Comparison of ENCODE assay signal across 8 cellular contexts in the genomic region with DNA sequence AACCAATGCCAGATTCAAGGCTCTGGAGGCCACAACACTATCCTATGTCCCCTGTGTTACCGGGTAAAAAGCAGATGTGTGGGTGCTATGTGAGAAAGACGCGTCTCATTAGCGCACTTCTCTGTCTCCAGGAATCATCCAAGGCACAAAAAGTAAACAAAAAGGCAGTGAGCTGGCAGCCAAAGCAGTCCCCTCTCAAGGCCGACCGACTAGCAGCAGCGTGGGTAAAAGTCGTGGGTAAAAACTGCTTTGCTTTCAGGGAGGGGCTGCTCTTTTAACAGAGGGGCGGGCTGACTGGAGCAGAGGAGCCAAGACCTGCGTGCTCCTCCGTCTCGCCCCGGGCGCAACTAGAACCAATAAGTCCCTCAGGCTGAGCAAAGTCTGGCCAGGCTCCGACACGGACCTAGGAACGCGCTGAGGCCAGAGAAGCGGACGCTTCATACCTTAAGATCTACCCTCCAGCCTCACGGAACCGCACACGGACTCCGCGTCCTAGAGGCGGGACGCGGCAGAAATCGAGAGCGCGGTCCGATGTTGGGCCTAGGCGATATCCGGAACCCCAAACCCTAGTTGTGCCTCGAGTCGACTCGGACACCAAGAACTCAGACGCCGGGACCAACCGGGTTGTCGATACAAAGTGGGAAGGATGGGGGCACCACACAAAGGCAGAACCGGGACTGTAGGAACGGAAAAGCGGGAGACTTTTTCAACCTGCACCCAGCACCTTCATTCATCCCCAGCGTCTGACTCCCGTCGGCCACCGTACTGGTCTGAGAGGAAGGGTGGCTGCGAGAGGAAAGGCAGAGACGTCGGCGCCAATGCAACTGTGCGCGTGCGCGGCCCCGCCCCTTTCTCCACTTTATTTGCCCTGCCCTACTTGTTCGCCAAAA. TPM values are rescaled to one million over a fixed set of nuclear protein-coding genes. Genes with fewer than 3 reads are reported as not detected.
DNase-seq lines count a peak whose midpoint lies in the region; ATAC-seq and TF ChIP-seq lines count a peak whose summit lies in the region.

Gene INTS2 (minus strand): TSS at position 772 of the 890 bp plus-strand sequence. CDS start 1,338 bp downstream, outside the sequence.

- H3K36me3 ChIP-seq in prostate gland, result no peaks in the 10 kb centered on the region

- peak within 1 kb of the TSS; percentile 68 to 78 for H3K27ac ChIP-seq in prostate gland

- WGBS in prostate gland, result under 1% methylated on average over 58 of the region's 58 CpGs

- DNase-seq in GM12864 (ENCODE audit: low read depth), result peak; percentile 89
- peak; percentile 83 for DNase-seq in NCI-H146 treated with DMSO at 0.1 percent for 48 hours (lab: John Stamatoyannopoulos, UW; ENCODE audit: unreplicated experiment)
- DNase-seq in T-helper 1 cell, result peak; percentile 91 to 95 (median 93)
- DNase-seq in amniotic epithelial cell (ENCODE audit: low read depth), result peak; percentile 93
- peak; percentile 97 for DNase-seq in left ventricle myocardium superior
- DNase-seq in prostate gland (ENCODE audit: low spot score), result peak; percentile 95
- DNase-seq in ureter (ENCODE audit: low spot score), result peak; percentile 97

- no peaks in the 10 kb centered on the region for H3K9me3 ChIP-seq in prostate gland

- TF ChIP-seq POLR2A in prostate gland (IDR thresholded peaks at IDR 0.05), result peak; percentile 57

- peak; percentile 81 for ATAC-seq in HG02870 (IDR thresholded peaks at IDR 0.05; ENCODE audit: unreplicated experiment)
- ATAC-seq in left ventricle myocardium superior, result peak; percentile 99

- intact Hi-C loops in left ventricle myocardium superior (cut with micrococcal nuclease) (loop anchor here (5.0 kb wide), 1 partner anchor 135 kb away; no protein-coding TSS in a partner anchor), prostate gland (cut with DNase I) (loop anchor here (2.0 kb wide), 1 partner anchor 139 kb away; no protein-coding TSS in a partner anchor)

- no peaks in the 10 kb centered on the region for H3K27me3 ChIP-seq in prostate gland (replicated peaks; ENCODE audit: insufficient read depth)

- H3K4me3 ChIP-seq in GM12864 (ENCODE audit: low read depth, low read length), result peak within 1 kb of the TSS; percentile 76
- peak within 1 kb of the TSS; percentile 48 for H3K4me3 ChIP-seq in prostate gland

- TF ChIP-seq CTCF in GM12864 (IDR thresholded peaks at IDR 0.05; ENCODE audit: low read depth, low read length, missing control alignments), result no peak
- TF ChIP-seq CTCF in prostate gland (IDR thresholded peaks at IDR 0.05), result no peak

- H3K4me1 ChIP-seq in prostate gland (replicated peaks), result no peaks in the 10 kb centered on the region

RNA-seq across cellular contexts. Expression of gene INTS2, which starts in this region (rescaled TPM):
- 8.4 TPM for total RNA-seq in left ventricle myocardium superior
- total RNA-seq in prostate gland, result 10 to 100 TPM; 11.7 to 21.9 TPM
- 19.5 TPM for total RNA-seq in ureter

Comparison
In these comparisons a context has a peak if more than half of its experiments do, and no peak if none do; other contexts are left out.
1. Peak in every context shown above with its lines: DNase-seq, ATAC-seq, H3K4me3 ChIP-seq and H3K27ac ChIP-seq.